8 cellular contexts compared by ENCODE assay signal in genomic region chr20:35954200-35954906, GRCh38. TPM values are rescaled to one million over a fixed set of nuclear protein-coding genes. Genes with fewer than 3 reads are reported as not detected.
A peak's percentile ranks its signal among the peaks of the same experiment; 100 is the strongest.
DNase-seq lines count a peak whose midpoint lies in the region; ATAC-seq, FAIRE-seq and TF ChIP-seq lines count a peak whose summit lies in the region.

Gene SCAND1, minus strand, starts transcription at chr20:35954502. Its CDS starts 218 bp downstream, at chr20:35954284.

- no peaks in the 10 kb centered on the region for H3K27me3 ChIP-seq in BLaER1

- H3K27me3 Mint-ChIP-seq in activated CD4-positive, alpha-beta T cell treated with anti-CD3 and anti-CD28 coated beads for 36 hours = no peaks in the 10 kb centered on the region

- peaks cover 11% of the 10 kb centered on the region for H3K4me1 Mint-ChIP-seq in activated CD4-positive, alpha-beta T cell treated with anti-CD3 and anti-CD28 coated beads for 36 hours

- POLR2A ChIA-PET in activated CD4-positive, alpha-beta T cell treated with anti-CD3 and anti-CD28 coated beads for 36 hours (lab: Charles Lee) = interaction anchor here (0.5 to 2.9 kb wide), 19 partner anchors 38 to 1141 kb away, joined by 3 to 28 read pairs (median 4); partner anchors contain the start of genes EIF6, ERGIC3, PHF20 and RBL1

- H3K4me3 ChIP-seq in BLaER1 (peak within 1 kb of the TSS; percentile 89), choroid plexus epithelial cell (ENCODE audit: low read depth, low read length) (peak within 1 kb of the TSS; percentile 99)

- peak within 1 kb of the TSS; percentile 90 for H3K4me2 ChIP-seq in BLaER1

- peak within 1 kb of the TSS; percentile 100 for H3K27ac ChIP-seq in BLaER1

- peak; percentile 82 for TF ChIP-seq CTCF in choroid plexus epithelial cell (conservative IDR thresholded peaks at IDR 0.05; ENCODE audit: low read depth, low read length)

- H3K9me3 ChIP-seq in BLaER1 = peaks cover 10% of the 10 kb centered on the region

- H3K4me3 Mint-ChIP-seq in activated CD4-positive, alpha-beta T cell treated with anti-CD3 and anti-CD28 coated beads for 36 hours = peak within 1 kb of the TSS; percentile 97

- H3K9me3 Mint-ChIP-seq in activated CD4-positive, alpha-beta T cell treated with anti-CD3 and anti-CD28 coated beads for 36 hours (ENCODE audit: low read depth) = peaks cover 3% of the 10 kb centered on the region

- DNase-seq in GM19239 (ENCODE audit: insufficient read length, low spot score) = peak; percentile 89
- peak; percentile 99 for DNase-seq in NCI-H524 (lab: John Stamatoyannopoulos, UW)
- peak; percentile 99 for DNase-seq in activated CD4-positive, alpha-beta T cell treated with anti-CD3 and anti-CD28 coated beads for 36 hours
- DNase-seq in choroid plexus epithelial cell (ENCODE audit: low read depth) = peak; percentile 98
- DNase-seq in kidney glomerular epithelial cell (lab: John Stamatoyannopoulos, UW) = peak; percentile 89
- peak; percentile 86 to 94 for DNase-seq in stimulated activated CD4-positive, alpha-beta T cell treated with anti-CD3 and anti-CD28 coated beads, Interleukin-1b, Interleukin-23, amount 100 ng/mL, for 1 hour (ENCODE audit: low read depth in 2 of 2)

- intact Hi-C loops in activated CD4-positive, alpha-beta T cell treated with anti-CD3 and anti-CD28 coated beads for 36 hours (cut with DNase I, micrococcal nuclease) = loop anchor here (1.0 to 10.0 kb wide), 26 partner anchors 97 to 1962 kb away; partner anchors contain the start of genes CPNE1 (in 2 of the 2), ERGIC3 (in 2 of the 2), RBM12 (in 2 of the 2) and RBM39 (in 2 of the 2)

- peaks cover 25% of the 10 kb centered on the region for H3K4me1 ChIP-seq in BLaER1

- H3K36me3 ChIP-seq in BLaER1 = peaks cover 26% of the 10 kb centered on the region

- ATAC-seq in HG03457 (IDR thresholded peaks at IDR 0.05; ENCODE audit: unreplicated experiment) = peak; percentile 78
- ATAC-seq in activated CD4-positive, alpha-beta T cell treated with anti-CD3 and anti-CD28 coated beads for 36 hours = peak; percentile 91

- CTCF ChIA-PET in activated CD4-positive, alpha-beta T cell treated with anti-CD3 and anti-CD28 coated beads for 36 hours (lab: Charles Lee) = interaction anchor here (0.6 to 2.3 kb wide), 41 partner anchors 8 to 807 kb away, joined by 3 to 16 read pairs (median 4); partner anchors contain the start of genes CNBD2, CPNE1, EDEM2 and EIF6

- peak within 1 kb of the TSS; percentile 100 for H3K9ac ChIP-seq in BLaER1

- H3K36me3 Mint-ChIP-seq in activated CD4-positive, alpha-beta T cell treated with anti-CD3 and anti-CD28 coated beads for 36 hours (ENCODE audit: low read depth) = peaks cover 8% of the 10 kb centered on the region

- peak; percentile 94 for FAIRE-seq in GM19239 (lab: Jason Lieb, UNC)

- H3K27ac Mint-ChIP-seq in activated CD4-positive, alpha-beta T cell treated with anti-CD3 and anti-CD28 coated beads for 36 hours = peak within 1 kb of the TSS; percentile 100

- H4K20me1 ChIP-seq in BLaER1 = peaks cover 35% of the 10 kb centered on the region

RNA-seq across cellular contexts. Expression of gene SCAND1, which starts in this region (rescaled TPM):
- total RNA-seq in activated CD4-positive, alpha-beta T cell treated with anti-CD3 and anti-CD28 coated beads for 36 hours = 10 to 100 TPM; 37.8 to 39.3 TPM

Comparison
In these comparisons a context has a peak if more than half of its experiments do, and no peak if none do; other contexts are left out.
1. Peak in every context shown above with its lines: DNase-seq, ATAC-seq, H3K4me3 ChIP-seq and H3K27ac ChIP-seq.